In genomic region chr1:9373614-9374013, GRCh38 we compare ENCODE assay signal across 18 cellular contexts.
A peak's percentile ranks its signal among the peaks of the same experiment; 100 is the strongest.
DNase-seq lines count a peak whose midpoint lies in the region; ATAC-seq and TF ChIP-seq lines count a peak whose summit lies in the region.
"Had no signal": no experiment of that assay in that cellular context is flagged by ENCODE, and none has a peak within 500 bp of the region (broad histone marks: within the 10 kb centered on the region; RNA-seq: fewer than 3 reads in every experiment).

No MANE protein-coding gene starts in this region.

- no CpG with 5 or more reads among the region's 4 CpGs for WGBS in mesendoderm (ENCODE audit: extremely low coverage, insufficient coverage, low lambda C conversion rate)

- ATAC-seq in GM18868 (IDR thresholded peaks at IDR 0.05; ENCODE audit: unreplicated experiment) (no peak), HG03108 (IDR thresholded peaks at IDR 0.05; ENCODE audit: unreplicated experiment) (no peak)
- ATAC-seq: activated T-cell treated with anti-CD3 and anti-CD28 coated beads, Interleukin-2, amount 50 U/mL, for 4 hours; stimulated activated memory B cell treated with anti-CD40 and anti-IgM and Interleukin-4, amounts not matched to agents 10 μg/mL and 1 μg/mL and 100 μg/mL, for 72 hours had no signal

- no peaks in the 10 kb centered on the region for H3K79me2 ChIP-seq in mesendoderm (ENCODE audit: control insufficient read depth, insufficient read depth, low read length)

- DNase-seq in NCI-H82 (lab: John Stamatoyannopoulos, UW) (peak; percentile 40), NCI-H82 treated with DMSO at 0.1 percent for 48 hours (lab: John Stamatoyannopoulos, UW; ENCODE audit: unreplicated experiment) (no peak), cardiac fibroblast (ENCODE audit: low read depth in 2 of 2) (peak; percentile 30 to 41), mesendoderm (peak; percentile 32), tibial artery (no peak), EL (no peak)
- DNase-seq: activated CD4-positive, alpha-beta T cell treated with anti-CD3 and anti-CD28 coated beads, Interleukin-2, amount 10 ng/mL, durations not matched to agents 7 days and 5 days; activated naive CD8-positive, alpha-beta T cell treated with anti-CD3 and anti-CD28 coated beads, Interleukin-2, amount 10 ng/mL, durations not matched to agents 7 days and 5 days; activated T-cell treated with anti-CD3 and anti-CD28 coated beads, Interleukin-2, amount 50 U/mL, for 4 hours; effector memory CD4-positive, alpha-beta T cell; foreskin melanocyte; H7; NCI-H2227 treated with DMSO at 0.1 percent for 48 hours had no signal

- no peak overlapping the region for H3K27ac ChIP-seq in mesendoderm (ENCODE audit: low read depth, low read length)
- peak overlapping the region; percentile 80 to 88 for H3K27ac ChIP-seq in tibial artery
- H3K27ac ChIP-seq: SJSA1 had no signal

- no peaks in the 10 kb centered on the region for H3K9me3 ChIP-seq in tibial artery
- H3K9me3 ChIP-seq: SJSA1 had no signal

- H4K5ac ChIP-seq in mesendoderm (ENCODE audit: low read length) = no peak overlapping the region

- H2BK5ac ChIP-seq in mesendoderm (ENCODE audit: low read length) = no peak overlapping the region

- H3K27me3 ChIP-seq in mesendoderm (ENCODE audit: insufficient read depth, low read length, poor library complexity) (no peaks in the 10 kb centered on the region), tibial artery (no peaks in the 10 kb centered on the region)
- H3K27me3 ChIP-seq: SJSA1 had no signal

- H3K56ac ChIP-seq in mesendoderm (ENCODE audit: low read length) = no peak overlapping the region

- H4K8ac ChIP-seq in mesendoderm (ENCODE audit: low read depth, low read length) = no peak overlapping the region

- no peak overlapping the region for H3K23ac ChIP-seq in mesendoderm (ENCODE audit: low read length)

- H3K18ac ChIP-seq in mesendoderm (ENCODE audit: low read length) = peak overlapping the region; percentile 10

- no peak overlapping the region for H3K9ac ChIP-seq in mesendoderm (ENCODE audit: low read length)

- no peak overlapping the region for H2BK120ac ChIP-seq in mesendoderm (ENCODE audit: low read depth, low read length)

- intact Hi-C loops in tibial artery (cut with DNase I; ENCODE audit: low total_unique reads) = no loop called here

- no peak overlapping the region for H3K4me3 ChIP-seq in cardiac fibroblast (replicated peaks in 1 of 2; ENCODE audit: low read depth in 2 of 2, low read length in 2 of 2)
- no peak overlapping the region for H3K4me3 ChIP-seq in mesendoderm (ENCODE audit: low read length)
- no peak overlapping the region for H3K4me3 ChIP-seq in tibial artery
- H3K4me3 ChIP-seq: GM12878, SJSA1 had no signal

- no peaks in the 10 kb centered on the region for H3K36me3 ChIP-seq in mesendoderm (ENCODE audit: control insufficient read depth, insufficient read depth, low read length)
- H3K36me3 ChIP-seq in tibial artery = peaks cover 2 to 13% (median 3%) of the 10 kb centered on the region in 3 donors

- H2BK15ac ChIP-seq in mesendoderm (replicated peaks; ENCODE audit: low read depth) = no peak overlapping the region

- H3K4me2 ChIP-seq in mesendoderm (ENCODE audit: low read length) = no peak overlapping the region

- peaks cover 7% of the 10 kb centered on the region for H3K4me1 ChIP-seq in mesendoderm (ENCODE audit: control insufficient read depth, low read depth, low read length)
- H3K4me1 ChIP-seq in tibial artery = peaks cover 8 to 98% (median 82%) of the 10 kb centered on the region in 4 donors

- no peak overlapping the region for H3K4ac ChIP-seq in mesendoderm (ENCODE audit: low read depth, low read length)

- H2AK5ac ChIP-seq in mesendoderm (ENCODE audit: low read length) = no peak overlapping the region

- TF ChIP-seq CTCF in cardiac fibroblast (IDR thresholded peaks at IDR 0.05; ENCODE audit: low read depth, low read length) = no peak
- no peak for TF ChIP-seq CTCF in tibial artery (IDR thresholded peaks at IDR 0.05)

- no peaks in the 10 kb centered on the region for H3K79me1 ChIP-seq in mesendoderm (ENCODE audit: low read length)

Comparison
In these comparisons a context has a peak if more than half of its experiments do, and no peak if none do; other contexts are left out.
1. DNase-seq: peak in NCI-H82 (single experiment), cardiac fibroblast (2 of 2) and mesendoderm (single experiment); none in NCI-H82 treated with DMSO at 0.1 percent for 48 hours (single experiment), tibial artery (0 of 2) and EL (single experiment).